Comparison of ENCODE assay signal across 1 cellular context in the genomic region with DNA sequence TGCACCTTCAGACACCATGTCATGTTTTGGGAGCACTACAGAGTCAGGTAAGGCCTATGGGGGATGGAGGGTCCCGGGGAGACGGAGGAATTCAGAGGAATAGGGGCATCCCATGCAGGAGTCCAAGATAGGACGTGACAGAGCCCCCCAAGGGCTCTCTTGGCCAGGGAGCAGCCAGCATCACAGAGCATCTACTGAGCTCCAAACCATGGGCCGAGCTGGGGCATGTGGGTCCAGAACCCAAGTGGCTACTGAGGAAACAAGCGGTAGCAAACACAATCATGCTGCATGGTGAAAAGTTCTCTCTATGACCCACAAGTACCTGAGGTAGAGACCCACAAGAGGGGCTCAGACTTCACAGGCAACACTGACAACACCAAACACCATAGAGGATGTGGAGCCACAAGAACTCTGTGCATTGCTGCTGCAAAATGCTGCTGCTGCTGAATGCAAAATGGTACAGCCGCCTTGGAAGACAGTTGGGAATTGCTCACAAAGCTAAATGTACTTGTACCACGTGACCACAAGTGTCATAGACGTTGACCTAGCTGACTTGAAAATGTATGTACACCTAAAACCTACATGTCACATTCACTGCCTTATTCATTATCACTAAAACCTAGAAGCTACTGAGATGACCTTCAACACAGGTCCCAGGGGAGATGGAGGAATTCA.
TF ChIP-seq lines count a peak whose summit lies in the region.

No MANE protein-coding gene starts in this region.

TF ChIP-seq in HepG2, 621 proteins besides CTCF, POLR2A, EP300 and RAD21:
- TF ChIP-seq TEAD3 (CRISPR knock-in tag; optimal IDR thresholded peaks at IDR 0.05; ENCODE audit: borderline replicate concordance), result no peak
- TF ChIP-seq RAD51 (IDR thresholded peaks at IDR 0.05; ENCODE audit: borderline replicate concordance), result peak; percentile 78; the same call in 1 of the 2 replicates
- TF ChIP-seq, protein P1, sequence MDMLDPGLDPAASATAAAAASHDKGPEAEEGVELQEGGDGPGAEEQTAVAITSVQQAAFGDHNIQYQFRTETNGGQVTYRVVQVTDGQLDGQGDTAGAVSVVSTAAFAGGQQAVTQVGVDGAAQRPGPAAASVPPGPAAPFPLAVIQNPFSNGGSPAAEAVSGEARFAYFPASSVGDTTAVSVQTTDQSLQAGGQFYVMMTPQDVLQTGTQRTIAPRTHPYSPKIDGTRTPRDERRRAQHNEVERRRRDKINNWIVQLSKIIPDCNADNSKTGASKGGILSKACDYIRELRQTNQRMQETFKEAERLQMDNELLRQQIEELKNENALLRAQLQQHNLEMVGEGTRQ (IDR thresholded peaks at IDR 0.05; ENCODE audit: low read depth, low read length), result peak; percentile 69
- TF ChIP-seq, protein P1 (CRISPR knock-in tag; IDR thresholded peaks at IDR 0.05; ENCODE audit: borderline replicate concordance), result no peak
- no peak for TF ChIP-seq RELA (CRISPR knock-in tag; IDR thresholded peaks at IDR 0.05)
TF ChIP-seq in HepG2: peak in this region for 2.
